Comparison of ENCODE assay signal across 9 cellular contexts in genomic region chr17:46061435-46061834, GRCh38.
DNase-seq lines count a peak whose midpoint lies in the region; ATAC-seq and TF ChIP-seq lines count a peak whose summit lies in the region.
"Had no signal": no experiment of that assay in that cellular context is flagged by ENCODE, and none has a peak within 500 bp of the region (broad histone marks: within the 10 kb centered on the region; RNA-seq: fewer than 3 reads in every experiment).

No MANE protein-coding gene starts in this region.

- no peaks in the 10 kb centered on the region for H3K27me3 ChIP-seq in lower lobe of right lung (ENCODE audit: low read depth)
- no peaks in the 10 kb centered on the region for H3K27me3 ChIP-seq in neuronal stem cell (ENCODE audit: control insufficient read depth in 3 of 3, insufficient read depth in 3 of 3, low read depth in 1 of 3, low read length in 3 of 3)
- H3K27me3 ChIP-seq: SJCRH30 had no signal

- no peak overlapping the region for H3K9ac ChIP-seq in neuronal stem cell (ENCODE audit: low read depth, low read length, poor library complexity)

- WGBS in neuronal stem cell (ENCODE audit: extremely low coverage in 2 of 2, insufficient read length in 2 of 2, insufficient replicate concordance in 1 of 2), 2 donors: no CpG with 5 or more reads among the region's 5 CpGs

- H3K14ac ChIP-seq in neuronal stem cell (ENCODE audit: low read length): no peak overlapping the region

- no peak overlapping the region for H3K4me2 ChIP-seq in neuronal stem cell (ENCODE audit: insufficient read depth, low read length, poor library complexity, severe bottlenecking)

- H3K18ac ChIP-seq in neuronal stem cell (ENCODE audit: low read length): no peak overlapping the region

- peaks cover 27 to 42% of the 10 kb centered on the region in 2 experiments for H3K36me3 ChIP-seq in HEK293 (ENCODE audit: control insufficient read depth in 2 of 2, insufficient read depth in 1 of 2, low read length in 2 of 2)
- peaks cover 61% of the 10 kb centered on the region for H3K36me3 ChIP-seq in lower lobe of right lung
- H3K36me3 ChIP-seq in neuronal stem cell (replicated peaks in 1 of 2; ENCODE audit: control insufficient read depth in 2 of 2, insufficient read depth in 2 of 2, low read length in 2 of 2): peaks cover 10 to 96% of the 10 kb centered on the region in 2 donors

- POLR2A ChIA-PET in HEK293 (lab: Yijun Ruan, JAX): interaction anchor here (0.7 kb wide), 1 partner anchor 82 kb away, joined by 4 read pairs; no protein-coding TSS in a partner anchor

- H4K91ac ChIP-seq in neuronal stem cell (ENCODE audit: low read depth, low read length, poor library complexity): no peak overlapping the region

- H3K27ac ChIP-seq in C4-2B (no peak overlapping the region), HEK293 (ENCODE audit: extremely low read depth, low read depth, low read length) (no peak overlapping the region), VCaP (no peak overlapping the region), lower lobe of right lung (no peak overlapping the region), neuronal stem cell (replicated peaks; ENCODE audit: low read length) (no peak overlapping the region)
- H3K27ac ChIP-seq: SJCRH30 had no signal

- no peak overlapping the region for H3K4ac ChIP-seq in neuronal stem cell (ENCODE audit: low read length)

- CTCF ChIA-PET in HEK293 (lab: Yijun Ruan, JAX): interaction anchor here (0.8 kb wide), 1 partner anchor 124 kb away, joined by 3 read pairs; no protein-coding TSS in a partner anchor

- H2BK12ac ChIP-seq in neuronal stem cell (ENCODE audit: low read length): no peak overlapping the region

- no peak overlapping the region for H2AK5ac ChIP-seq in neuronal stem cell (ENCODE audit: low read depth, low read length)

- H3K4me3 ChIP-seq in HEK293 (ENCODE audit: low read depth, low read length) (no peak overlapping the region), lower lobe of right lung (no peak overlapping the region), neuronal stem cell (ENCODE audit: low read length in 2 of 2) (no peak overlapping the region)
- H3K4me3 ChIP-seq: SJCRH30 had no signal

- H2BK120ac ChIP-seq in neuronal stem cell (ENCODE audit: low read depth, low read length): no peak overlapping the region

- H3K9me3 ChIP-seq in HEK293 (ENCODE audit: control insufficient read depth, insufficient read depth, low read depth, low read length) (no peaks in the 10 kb centered on the region), lower lobe of right lung (no peaks in the 10 kb centered on the region), neuronal stem cell (replicated peaks in 1 of 2; ENCODE audit: control insufficient read depth in 2 of 2, insufficient read depth in 1 of 2, low read depth in 1 of 2, low read length in 2 of 2) (peaks cover 2 to 4% of the 10 kb centered on the region in 2 donors)
- H3K9me3 ChIP-seq: SJCRH30 had no signal

- ATAC-seq in lower lobe of right lung (peak; percentile 51 to 60), GM19452 (IDR thresholded peaks at IDR 0.05; ENCODE audit: unreplicated experiment) (no peak)

- H3K23ac ChIP-seq in neuronal stem cell (ENCODE audit: low read depth, low read length, poor library complexity): no peak overlapping the region

- TF ChIP-seq CTCF in C4-2B (conservative IDR thresholded peaks at IDR 0.05): peak; percentile 53
- no peak for TF ChIP-seq CTCF in HEK293 (tag by site-specific recombination; IDR thresholded peaks at IDR 0.05)
- TF ChIP-seq CTCF in VCaP (conservative IDR thresholded peaks at IDR 0.05): peak; percentile 59
- peak; percentile 30 for TF ChIP-seq CTCF in lower lobe of right lung (IDR thresholded peaks at IDR 0.05)

- DNase-seq in lower lobe of right lung: no peak
- DNase-seq in NCI-H1436 treated with DMSO at 0.1 percent for 48 hours (lab: John Stamatoyannopoulos, UW): no peak
- DNase-seq in neuronal stem cell (ENCODE audit: low spot score): no peak
- DNase-seq in HuH-7 (ENCODE audit: low spot score): no peak

- H4K8ac ChIP-seq in neuronal stem cell (ENCODE audit: low read depth, low read length): no peak overlapping the region

- intact Hi-C loops in lower lobe of right lung (cut with DNase I): no loop called here

- H3K79me1 ChIP-seq in neuronal stem cell (ENCODE audit: low read depth, low read length): peaks cover 2% of the 10 kb centered on the region

- H2BK15ac ChIP-seq in neuronal stem cell (ENCODE audit: low read length): no peak overlapping the region

- peaks cover 11% of the 10 kb centered on the region; the same call in 1 of the 2 replicates for H3K4me1 ChIP-seq in HEK293 (ENCODE audit: control insufficient read depth, insufficient read depth, low read length)
- peaks cover 12% of the 10 kb centered on the region for H3K4me1 ChIP-seq in lower lobe of right lung
- peaks cover 0 to 3% of the 10 kb centered on the region in 2 donors for H3K4me1 ChIP-seq in neuronal stem cell (ENCODE audit: control insufficient read depth in 2 of 2, insufficient read depth in 1 of 2, low read depth in 1 of 2, low read length in 2 of 2)

- no peak overlapping the region for H2AFZ ChIP-seq in neuronal stem cell (ENCODE audit: low read length)

- no peak overlapping the region for H2BK5ac ChIP-seq in neuronal stem cell (ENCODE audit: low read length)

TF ChIP-seq in HEK293, 187 proteins besides CTCF, POLR2A, EP300 and RAD21:
- TF ChIP-seq ZNF654 (tag by site-specific recombination; IDR thresholded peaks at IDR 0.05; ENCODE audit: low read depth) (peak; percentile 43; the same call in 1 of the 2 replicates), ZNF548 (tag by site-specific recombination; IDR thresholded peaks at IDR 0.05) (no peak)
